Comparison of ENCODE assay signal across 15 cellular contexts in the genomic region with DNA sequence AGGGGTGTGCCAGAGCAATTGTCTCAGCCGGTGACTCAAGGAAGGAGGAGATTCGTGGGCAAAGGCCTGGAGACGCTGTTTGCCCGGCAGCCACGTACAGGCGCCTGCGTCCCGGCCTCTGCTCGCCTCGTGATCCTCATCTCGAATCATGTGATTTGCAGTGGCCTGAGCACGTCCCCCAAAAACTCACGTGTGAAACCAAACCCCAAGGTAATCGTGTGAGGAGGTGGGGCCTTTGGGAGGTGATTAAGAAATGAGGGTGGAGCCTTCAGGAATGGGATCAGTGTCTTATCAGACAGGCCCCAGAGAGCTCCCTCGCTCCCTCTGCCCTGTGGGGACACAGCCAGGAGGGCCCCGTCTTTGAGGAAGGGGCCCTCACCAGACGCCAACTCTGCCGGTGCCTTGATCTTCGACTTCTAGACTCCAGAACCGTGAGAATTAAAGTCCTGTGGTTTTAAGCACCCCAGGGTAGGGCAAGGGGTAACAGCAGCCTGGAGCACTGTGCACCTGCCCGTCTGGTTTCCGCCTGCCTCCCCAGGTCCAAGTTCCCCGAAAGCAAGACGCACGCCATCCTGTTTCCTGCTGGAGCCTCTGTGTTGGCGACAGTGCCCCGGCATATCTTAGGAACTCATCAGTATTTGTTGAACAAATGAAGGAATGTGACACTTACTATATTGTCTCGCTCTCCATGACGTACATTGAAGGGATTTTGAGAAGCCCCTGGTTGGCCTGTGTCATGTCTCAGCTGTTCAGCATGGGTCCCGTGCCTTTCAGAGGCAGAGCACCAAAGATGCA.
DNase-seq lines count a peak whose midpoint lies in the region; ATAC-seq and TF ChIP-seq lines count a peak whose summit lies in the region.
"Had no signal": no experiment of that assay in that cellular context is flagged by ENCODE, and none has a peak within 500 bp of the region (broad histone marks: within the 10 kb centered on the region; RNA-seq: fewer than 3 reads in every experiment).

No MANE protein-coding gene starts in this region.

- no peak overlapping the region for H3K27ac Mint-ChIP-seq in activated naive CD4-positive, alpha-beta T cell treated with anti-CD3 and anti-CD28 coated beads for 36 hours

- ATAC-seq in esophagus mucosa, result peak; percentile 77
- no peak for ATAC-seq in upper lobe of right lung

- CTCF ChIA-PET in activated naive CD4-positive, alpha-beta T cell treated with anti-CD3 and anti-CD28 coated beads for 36 hours (lab: Charles Lee), result interaction anchor here (1.2 kb wide), 1 partner anchor 10 kb away, joined by 3 read pairs; no protein-coding TSS in a partner anchor

- H3K27ac ChIP-seq in KOPT-K1 (ENCODE audit: low read depth, low read length, poor library complexity, severe bottlenecking) (peak overlapping the region; percentile 98), sigmoid colon (no peak overlapping the region), upper lobe of right lung (no peak overlapping the region)

- TF ChIP-seq POLR2A in sigmoid colon (IDR thresholded peaks at IDR 0.05), result no peak

- peaks cover 2% of the 10 kb centered on the region for H3K27me3 Mint-ChIP-seq in activated naive CD4-positive, alpha-beta T cell treated with anti-CD3 and anti-CD28 coated beads for 36 hours (ENCODE audit: low read depth)

- H3K4me1 ChIP-seq in sigmoid colon, result no peaks in the 10 kb centered on the region
- H3K4me1 ChIP-seq in BE2C, result no peaks in the 10 kb centered on the region
- H3K4me1 ChIP-seq in upper lobe of right lung, result no peaks in the 10 kb centered on the region

- no peaks in the 10 kb centered on the region for H3K9me3 Mint-ChIP-seq in activated naive CD4-positive, alpha-beta T cell treated with anti-CD3 and anti-CD28 coated beads for 36 hours

- no peaks in the 10 kb centered on the region for H3K27me3 ChIP-seq in sigmoid colon
- no peaks in the 10 kb centered on the region for H3K27me3 ChIP-seq in BE2C
- H3K27me3 ChIP-seq in upper lobe of right lung, result peaks cover 5% of the 10 kb centered on the region

- H3K36me3 ChIP-seq in KOPT-K1 (ENCODE audit: insufficient read depth, low read length), result peaks cover 8% of the 10 kb centered on the region; the same call in 1 of the 2 replicates
- H3K36me3 ChIP-seq in sigmoid colon, result no peaks in the 10 kb centered on the region
- no peaks in the 10 kb centered on the region for H3K36me3 ChIP-seq in BE2C
- no peaks in the 10 kb centered on the region for H3K36me3 ChIP-seq in upper lobe of right lung

- 77 to 83% methylated on average over 30 of the region's 30 CpGs for WGBS in sigmoid colon, 2 donors

- H3K4me3 ChIP-seq in sigmoid colon (no peak overlapping the region), BE2C (ENCODE audit: low read depth, low read length) (no peak overlapping the region), upper lobe of right lung (no peak overlapping the region)
- H3K4me3 ChIP-seq: K562 had no signal

- intact Hi-C loops in activated naive CD4-positive, alpha-beta T cell treated with anti-CD3 and anti-CD28 coated beads for 36 hours (cut with micrococcal nuclease), result no loop called here
- intact Hi-C loops in sigmoid colon (cut with DNase I), result no loop called here
- intact Hi-C loops in upper lobe of right lung (cut with DNase I), result no loop called here

- peaks cover 41% of the 10 kb centered on the region for H3K4me1 Mint-ChIP-seq in activated naive CD4-positive, alpha-beta T cell treated with anti-CD3 and anti-CD28 coated beads for 36 hours (ENCODE audit: low read depth)

- TF ChIP-seq CTCF in sigmoid colon (IDR thresholded peaks at IDR 0.05) (no peak), BE2C (IDR thresholded peaks at IDR 0.05; ENCODE audit: low read depth, low read length) (no peak), upper lobe of right lung (IDR thresholded peaks at IDR 0.05) (no peak)

- no peak for TF ChIP-seq EP300 in sigmoid colon (IDR thresholded peaks at IDR 0.05)

- no peak overlapping the region for H3K4me3 Mint-ChIP-seq in activated naive CD4-positive, alpha-beta T cell treated with anti-CD3 and anti-CD28 coated beads for 36 hours

- no peaks in the 10 kb centered on the region for H3K36me3 Mint-ChIP-seq in activated naive CD4-positive, alpha-beta T cell treated with anti-CD3 and anti-CD28 coated beads for 36 hours (ENCODE audit: low read depth)

- DNase-seq in activated naive CD4-positive, alpha-beta T cell treated with anti-CD3 and anti-CD28 coated beads for 36 hours, result peak; percentile 25
- DNase-seq in activated naive CD4-positive, alpha-beta T cell treated with Interleukin-2 at 50 U/mL for 16 hours, result no peak
- DNase-seq in sigmoid colon, result peak; percentile 33
- no peak for DNase-seq in BE2C
- DNase-seq in upper lobe of right lung, result no peak
- no peak for DNase-seq in nucleus accumbens (lab: John Stamatoyannopoulos, UW)
- DNase-seq: DMS79, NCI-H1048, NCI-H1694, NCI-H2107, NCI-H226, NCI-H526 had no signal

- no peaks in the 10 kb centered on the region for H3K9me3 ChIP-seq in KOPT-K1 (ENCODE audit: insufficient read depth, low read length, poor library complexity, severe bottlenecking)
- no peaks in the 10 kb centered on the region for H3K9me3 ChIP-seq in sigmoid colon
- no peaks in the 10 kb centered on the region for H3K9me3 ChIP-seq in BE2C
- H3K9me3 ChIP-seq in upper lobe of right lung, result no peaks in the 10 kb centered on the region

Comparison
In these comparisons a context has a peak if more than half of its experiments do, and no peak if none do; other contexts are left out.
1. DNase-seq: peak in activated naive CD4-positive, alpha-beta T cell treated with anti-CD3 and anti-CD28 coated beads for 36 hours (single experiment) and sigmoid colon (single experiment); none in activated naive CD4-positive, alpha-beta T cell treated with Interleukin-2 at 50 U/mL for 16 hours (single experiment), BE2C (single experiment), upper lobe of right lung (single experiment) and nucleus accumbens (0 of 56).